13 cellular contexts compared by ENCODE assay signal in the genomic region with DNA sequence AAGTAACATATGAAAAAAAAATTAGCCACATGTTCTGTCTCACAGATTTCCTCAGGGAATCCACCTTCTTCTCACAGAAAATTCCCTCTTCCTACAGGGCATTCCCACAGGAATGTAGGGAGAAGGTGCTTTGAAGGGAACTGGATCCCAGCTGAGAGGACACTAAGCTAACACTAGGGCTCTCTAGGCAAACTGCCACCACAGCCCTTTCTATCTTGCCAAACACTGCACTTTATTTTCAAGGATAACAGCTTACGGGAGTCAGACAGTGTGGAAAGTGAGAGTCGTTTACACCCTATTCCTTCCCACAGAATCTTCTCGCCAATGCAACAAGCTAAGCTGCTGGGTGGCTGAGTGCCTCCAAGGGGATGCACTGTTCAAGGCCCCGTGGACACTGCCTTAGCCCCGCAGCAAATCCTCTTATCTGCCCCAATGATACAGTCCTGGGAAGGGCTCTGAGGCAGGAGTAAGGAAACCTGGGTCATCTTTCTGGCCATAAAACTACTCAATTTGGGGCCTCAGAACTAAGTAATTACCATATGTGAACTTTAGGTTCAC.
A peak's percentile ranks its signal among the peaks of the same experiment; 100 is the strongest.
DNase-seq lines count a peak whose midpoint lies in the region; ATAC-seq and TF ChIP-seq lines count a peak whose summit lies in the region.
"Had no signal": no experiment of that assay in that cellular context is flagged by ENCODE, and none has a peak within 500 bp of the region (broad histone marks: within the 10 kb centered on the region; RNA-seq: fewer than 3 reads in every experiment).

No MANE protein-coding gene starts in this region.

- no peak overlapping the region for H3K4me3 ChIP-seq in AG10803 (ENCODE audit: low read length)
- no peak overlapping the region for H3K4me3 ChIP-seq in WERI-Rb-1 (ENCODE audit: low read depth, low read length)
- H3K4me3 ChIP-seq in heart right ventricle, result no peak overlapping the region
- H3K4me3 ChIP-seq: GM23248, PC-9 had no signal

- H3K4me1 Mint-ChIP-seq in naive B cell, result no peaks in the 10 kb centered on the region

- H3K27ac ChIP-seq in WERI-Rb-1 (no peak overlapping the region; the same call in 1 of the 2 replicates), heart right ventricle (peak overlapping the region in 7 of 10 donors; percentile 3 to 71 (median 27))
- H3K27ac ChIP-seq: GM23248, PC-9 had no signal

- intact Hi-C loops in heart right ventricle (cut with DNase I), result loop anchor here in 2 of 10 donors (10.0 kb wide), 1 partner anchor 102 kb away; no protein-coding TSS in a partner anchor

- no peaks in the 10 kb centered on the region for H3K27me3 Mint-ChIP-seq in naive B cell

- H3K36me3 Mint-ChIP-seq in naive B cell, result peaks cover 68 to 81% of the 10 kb centered on the region in 2 donors

- no peaks in the 10 kb centered on the region for H3K9me3 Mint-ChIP-seq in naive B cell

- peaks cover 0 to 31% (median 14%) of the 10 kb centered on the region in 9 donors for H3K4me1 ChIP-seq in heart right ventricle

- DNase-seq in AG10803 (ENCODE audit: low read depth) (peak; percentile 21), WERI-Rb-1 (peak; percentile 66), heart right ventricle (peak in 1 of 2 donors; percentile 32), naive B cell (no peak), NCI-H1092 (lab: John Stamatoyannopoulos, UW) (no peak), GM10266 (ENCODE audit: extremely low spot score) (no peak)
- DNase-seq in activated CD4-positive, CD25-positive, alpha-beta regulatory T cell (lab: John Stamatoyannopoulos, UW), result no peak
- DNase-seq: GM23248, NCI-H1436 treated with DMSO at 0.1 percent for 48 hours, NCI-H2227 treated with DMSO at 0.1 percent for 48 hours, NCI-H526, PC-9 had no signal

- ATAC-seq in heart right ventricle, result peak in 7 of 8 donors; percentile 49 to 84 (median 79)
- ATAC-seq in naive B cell (ENCODE audit: low read depth in 2 of 2), result no peak
- ATAC-seq in HG02759 (IDR thresholded peaks at IDR 0.05; ENCODE audit: unreplicated experiment), result no peak

- TF ChIP-seq CTCF in AG10803 (conservative IDR thresholded peaks at IDR 0.05; ENCODE audit: low read length) (no peak), WERI-Rb-1 (IDR thresholded peaks at IDR 0.05; ENCODE audit: low read depth, low read length) (no peak), heart right ventricle (IDR thresholded peaks at IDR 0.05) (no peak), GM10266 (IDR thresholded peaks at IDR 0.05; ENCODE audit: control insufficient read depth, insufficient read depth, low read depth, missing control alignments) (no peak)

- H3K4me3 Mint-ChIP-seq in naive B cell, result no peak overlapping the region

- H3K9me3 ChIP-seq in WERI-Rb-1 (ENCODE audit: severe bottlenecking) (no peaks in the 10 kb centered on the region), heart right ventricle (no peaks in the 10 kb centered on the region)

- 40 to 50% methylated on average over 5 of the region's 5 CpGs for WGBS in heart right ventricle, 2 donors

- H3K36me3 ChIP-seq in WERI-Rb-1 (peaks cover 15% of the 10 kb centered on the region), heart right ventricle (peaks cover 0 to 100% (median 59%) of the 10 kb centered on the region in 9 donors)

- H3K27ac Mint-ChIP-seq in naive B cell, result peak overlapping the region in 4 of 6 donors; percentile 9 to 68 (median 33)

- H3K27me3 ChIP-seq in WERI-Rb-1 (ENCODE audit: insufficient read depth, low read depth, severe bottlenecking), result no peaks in the 10 kb centered on the region
- H3K27me3 ChIP-seq in heart right ventricle, result no peaks in the 10 kb centered on the region

Comparison
In these comparisons a context has a peak if more than half of its experiments do, and no peak if none do; other contexts are left out.
1. DNase-seq: peak in AG10803 (single experiment) and WERI-Rb-1 (single experiment); none in naive B cell (single experiment), activated CD4-positive, CD25-positive, alpha-beta regulatory T cell (0 of 4), NCI-H1092 (single experiment) and GM10266 (single experiment).
2. ATAC-seq: peak in heart right ventricle (7 of 8); none in naive B cell (0 of 2) and HG02759 (single experiment).